1 cellular context compared by ENCODE assay signal in genomic region chr1:174407705-174408104, GRCh38.
TF ChIP-seq lines count a peak whose summit lies in the region.

No MANE protein-coding gene starts in this region.

TF ChIP-seq in SK-N-SH treated with all-trans-retinoic acid at 6 μM for 48 hours, 23 proteins besides CTCF, POLR2A, EP300 and RAD21 (continued from another document):
- TF ChIP-seq BACH2 (CRISPR knock-in tag; IDR thresholded peaks at IDR 0.05; ENCODE audit: borderline replicate concordance) (no peak), ISL1 (CRISPR knock-in tag; IDR thresholded peaks at IDR 0.05) (no peak), CSDC2 (CRISPR knock-in tag; IDR thresholded peaks at IDR 0.05) (no peak), ZNF8 (CRISPR knock-in tag; IDR thresholded peaks at IDR 0.05) (no peak), TCF4 (CRISPR knock-in tag; IDR thresholded peaks at IDR 0.05; ENCODE audit: borderline replicate concordance) (no peak)
TF ChIP-seq in SK-N-SH treated with all-trans-retinoic acid at 6 μM for 48 hours: peak in this region for 0.
